37 cellular contexts compared by ENCODE assay signal in genomic region chr7:20588678-20589077, GRCh38. TPM values are rescaled to one million over a fixed set of nuclear protein-coding genes. Genes with fewer than 3 reads are reported as not detected.
"Had no signal": no experiment of that assay in that cellular context is flagged by ENCODE, and none has a peak within 500 bp of the region (broad histone marks: within the 10 kb centered on the region; RNA-seq: fewer than 3 reads in every experiment).

No MANE protein-coding gene starts in this region.

- DNase-seq: activated B cell treated with CpG ODN at 0.5 μM for 24 hours; activated CD4-positive, alpha-beta memory T cell treated with anti-CD3 and anti-CD28 coated beads for 36 hours; activated CD4-positive, alpha-beta T cell treated with anti-CD3 and anti-CD28 coated beads for 4 hours; activated CD4-positive, alpha-beta T cell treated with anti-CD3 and anti-CD28 coated beads, Interleukin-2, amount 10 ng/mL, durations not matched to agents 24 days and 14 days; activated CD4-positive, alpha-beta T cell treated with anti-CD3 and anti-CD28 coated beads, Interleukin-2, amount 50 U/mL, for 1 hour; activated CD4-positive, alpha-beta T cell treated with anti-CD3 and anti-CD28 coated beads, Interleukin-2, amount 50 U/mL, for 4 hours; activated CD4-positive, CD25-positive, alpha-beta regulatory T cell treated with anti-CD3 and anti-CD28 coated beads, Interleukin-2, amount 50 U/mL, for 72 hours; activated CD8-positive, alpha-beta memory T cell treated with anti-CD3 and anti-CD28 coated beads, Interleukin-2, amount 50 U/mL, for 4 hours; activated CD8-positive, alpha-beta T cell treated with anti-CD3 and anti-CD28 coated beads for 36 hours; activated effector memory CD4-positive, alpha-beta T cell treated with anti-CD3 and anti-CD28 coated beads, Interleukin-2, amount 50 U/mL, for 16 hours; activated gamma-delta T cell treated with Interleukin-2 at 50 U/mL for 16 hours; activated naive CD4-positive, alpha-beta T cell; activated naive CD4-positive, alpha-beta T cell treated with anti-CD3 and anti-CD28 coated beads for 36 hours; activated naive CD4-positive, alpha-beta T cell treated with anti-CD3 and anti-CD28 coated beads, Interleukin-2, amount 50 U/mL, for 16 hours; activated naive CD8-positive, alpha-beta T cell treated with anti-CD3 and anti-CD28 coated beads for 36 hours; activated T-cell treated with anti-CD3 and anti-CD28 coated beads for 4 hours; activated T-cell treated with anti-CD3 and anti-CD28 coated beads, Interleukin-2, amount 50 U/mL, for 1 hour; activated T-cell treated with anti-CD3 and anti-CD28 coated beads, Interleukin-2, amount 50 U/mL, for 4 hours; activated T-cell treated with anti-CD3 and anti-CD28 coated beads, Interleukin-2, amount 50 U/mL, for 72 hours; adrenal gland; amniotic stem cell; aorta; body of pancreas; brain microvascular endothelial cell; central memory CD4-positive, alpha-beta T cell; T-helper 1 cell; T-helper 2 cell; T-helper 9 cell had no signal

- H3K36me3 ChIP-seq: adrenal gland, brain microvascular endothelial cell, breast epithelium had no signal

- H3K27me3 ChIP-seq: adrenal gland, body of pancreas, brain microvascular endothelial cell, breast epithelium had no signal

- H3K27ac ChIP-seq: adrenal gland, body of pancreas, brain microvascular endothelial cell, breast epithelium, VCaP had no signal

- FAIRE-seq: astrocyte, TTC549 had no signal

- H3K4me1 ChIP-seq: adrenal gland, body of pancreas, breast epithelium had no signal

- H3K4me3 ChIP-seq: adrenal gland, body of pancreas, breast epithelium had no signal

- H3K9me3 ChIP-seq: adrenal gland, body of pancreas, breast epithelium had no signal

RNA-seq across cellular contexts. Expression of gene ABCB5, which starts 26.8 kb away (rescaled TPM):
- total RNA-seq: activated B cell treated with CpG ODN at 0.5 μM for 24 hours; activated CD4-positive, alpha-beta memory T cell treated with anti-CD3 and anti-CD28 coated beads for 36 hours; activated CD4-positive, alpha-beta T cell treated with anti-CD3 and anti-CD28 coated beads, Interleukin-2, amount 10 ng/mL, durations not matched to agents 24 days and 14 days; activated CD8-positive, alpha-beta memory T cell treated with anti-CD3 and anti-CD28 coated beads for 36 hours; activated CD8-positive, alpha-beta T cell treated with anti-CD3 and anti-CD28 coated beads for 36 hours; activated naive CD4-positive, alpha-beta T cell treated with anti-CD3 and anti-CD28 coated beads for 36 hours; activated naive CD4-positive, alpha-beta T cell treated with anti-CD3 and anti-CD28 coated beads, Interleukin-2, amount 50 U/mL, for 72 hours; activated naive CD8-positive, alpha-beta T cell treated with anti-CD3 and anti-CD28 coated beads for 36 hours; activated T-cell treated with anti-CD3 and anti-CD28 coated beads, Interleukin-2, amount 50 U/mL, for 4 hours; activated T-cell treated with anti-CD3 and anti-CD28 coated beads, Interleukin-2, amount 50 U/mL, for 72 hours; activated T-helper 1 cell treated with anti-CD3 and anti-CD28 coated beads, Interleukin-12 subunit alpha, Interleukin-12 subunit beta, Interleukin-2, Interleukin-4 antibody, amounts not matched to agents 30 ng/mL and 10 ng/mL and 1 ng/mL, durations not matched to agents 14 hours and 24 hours and 36 hours; activated T-helper 17 cell treated with anti-CD3 and anti-CD28 coated beads, Interleukin-2, amount 50 U/mL, for 72 hours; adrenal gland; astrocyte; cardiac septum had no signal
- polyA plus RNA-seq: aorta had no signal
